ENCODE assay signal across 16 cellular contexts in genomic region chr9:107539427-107540154, GRCh38. TPM values are rescaled to one million over a fixed set of nuclear protein-coding genes. Genes with fewer than 3 reads are reported as not detected.
DNase-seq lines count a peak whose midpoint lies in the region; ATAC-seq and TF ChIP-seq lines count a peak whose summit lies in the region.
"Had no signal": no experiment of that assay in that cellular context is flagged by ENCODE, and none has a peak within 500 bp of the region (broad histone marks: within the 10 kb centered on the region; RNA-seq: fewer than 3 reads in every experiment).

No MANE protein-coding gene starts in this region.

- CTCF ChIA-PET in HEK293T (lab: Yijun Ruan, JAX) = no interaction called here

- peak; percentile 12 for DNase-seq in HEK293T (ENCODE audit: extremely low spot score)
- peak; percentile 75 for DNase-seq in right atrium auricular region (ENCODE audit: low spot score)
- peak; percentile 19 to 62 for DNase-seq in gastrocnemius medialis
- no peak for DNase-seq in activated CD4-positive, alpha-beta T cell treated with anti-CD3 and anti-CD28 coated beads for 1 hour
- no peak for DNase-seq in hippocampal formation (lab: John Stamatoyannopoulos, UW)
- DNase-seq in dorsolateral prefrontal cortex = no peak
- DNase-seq: activated naive CD4-positive, alpha-beta T cell treated with anti-CD3 and anti-CD28 coated beads, Interleukin-2, amount 50 U/mL, for 16 hours; C1 segment of cervical spinal cord; DMS79 treated with DMSO at 0.1 percent for 48 hours; foreskin melanocyte; Kasumi-1; kidney glomerular epithelial cell; ovary; stimulated activated CD4-positive, alpha-beta T cell treated with anti-CD3 and anti-CD28 coated beads, Interleukin-12 subunit alpha, Interleukin-12 subunit beta, amount 100 ng/mL, for 4 hours had no signal

- H3K4me1 ChIP-seq in right atrium auricular region = no peaks in the 10 kb centered on the region
- H3K4me1 ChIP-seq in gastrocnemius medialis = no peaks in the 10 kb centered on the region

- H3K9me3 ChIP-seq in right atrium auricular region (no peaks in the 10 kb centered on the region), gastrocnemius medialis (no peaks in the 10 kb centered on the region)
- H3K9me3 ChIP-seq: ovary had no signal

- intact Hi-C loops in gastrocnemius medialis (cut with DNase I; ENCODE audit: low total_unique reads) (no loop called here), dorsolateral prefrontal cortex (cut with DNase I) (no loop called here)

- peak; percentile 85 to 86 for ATAC-seq in gastrocnemius medialis

- TF ChIP-seq CTCF in VCaP (conservative IDR thresholded peaks at IDR 0.05) (0 out of 2 replicates have a peak, but pooled peaks have one; percentile 9), right atrium auricular region (IDR thresholded peaks at IDR 0.05) (no peak), gastrocnemius medialis (IDR thresholded peaks at IDR 0.05 in 4 of 5, conservative IDR thresholded peaks at IDR 0.05 in 1 of 5) (no peak), dorsolateral prefrontal cortex (IDR thresholded peaks at IDR 0.05 in 54 of 56, conservative IDR thresholded peaks at IDR 0.05 in 2 of 56; ENCODE audit: low read depth in 1 of 56, partially characterized antibody in 56 of 56) (no peak)

- H3K4me3 ChIP-seq in right atrium auricular region (no peak overlapping the region), gastrocnemius medialis (no peak overlapping the region), dorsolateral prefrontal cortex (no peak overlapping the region)
- H3K4me3 ChIP-seq: ovary had no signal

- H3K27ac ChIP-seq in VCaP (no peak overlapping the region), right atrium auricular region (no peak overlapping the region), gastrocnemius medialis (peak overlapping the region in 1 of 4 donors; percentile 47), dorsolateral prefrontal cortex (no peak overlapping the region)
- H3K27ac ChIP-seq: ovary, RWPE1 had no signal

- no peak for TF ChIP-seq POLR2A in gastrocnemius medialis (IDR thresholded peaks at IDR 0.05)

- H3K36me3 ChIP-seq in right atrium auricular region (no peaks in the 10 kb centered on the region), gastrocnemius medialis (no peaks in the 10 kb centered on the region)
- H3K36me3 ChIP-seq: ovary had no signal

- POLR2A ChIA-PET in HEK293T (lab: Yijun Ruan, JAX) = no interaction called here

- in situ Hi-C loops in gastrocnemius medialis (cut with MboI; ENCODE audit: low sequenced_read_pairs in 4 of 4) = no loop called here

- no peaks in the 10 kb centered on the region for H3K27me3 ChIP-seq in right atrium auricular region
- no peaks in the 10 kb centered on the region for H3K27me3 ChIP-seq in gastrocnemius medialis
- H3K27me3 ChIP-seq in dorsolateral prefrontal cortex = no peaks in the 10 kb centered on the region
- H3K27me3 ChIP-seq: ovary had no signal

TF ChIP-seq in HEK293T, 16 proteins besides CTCF, POLR2A, EP300 and RAD21:
- TF ChIP-seq LEF1 (IDR thresholded peaks at IDR 0.05; ENCODE audit: borderline replicate concordance) (no peak), HDGF (IDR thresholded peaks at IDR 0.05; ENCODE audit: borderline replicate concordance) (no peak), BHLHE40 (IDR thresholded peaks at IDR 0.05; ENCODE audit: borderline replicate concordance) (no peak), ZNF384 (IDR thresholded peaks at IDR 0.05) (no peak), FOXK2 (IDR thresholded peaks at IDR 0.05) (no peak), FOXA1 (IDR thresholded peaks at IDR 0.05) (no peak), PKNOX1 (IDR thresholded peaks at IDR 0.05) (no peak), SUZ12 (IDR thresholded peaks at IDR 0.05) (no peak), L3MBTL2 (conservative IDR thresholded peaks at IDR 0.05) (no peak), FOXM1 (IDR thresholded peaks at IDR 0.05; ENCODE audit: borderline replicate concordance) (no peak), TARDBP (IDR thresholded peaks at IDR 0.05) (no peak), ELF4 (IDR thresholded peaks at IDR 0.05) (no peak), CTBP1 (IDR thresholded peaks at IDR 0.05; ENCODE audit: borderline replicate concordance) (no peak), ARNT (IDR thresholded peaks at IDR 0.05) (no peak), NFRKB (IDR thresholded peaks at IDR 0.05) (no peak), SP1 (IDR thresholded peaks at IDR 0.05) (no peak)

RNA-seq across cellular contexts. Expression of gene KLF4, which starts 50.0 kb away (rescaled TPM):
- total RNA-seq in right atrium auricular region = 10 to 100 TPM; 62.9 to 95.5 TPM
- 10 to 100 TPM; 15.7 to 62.6 (median 32.4) TPM for total RNA-seq in gastrocnemius medialis
- 10 to 100 TPM in 43 of 120 experiments, 1 to 10 TPM in 77; 1.7 to 32.7 (median 8.3) TPM for total RNA-seq in dorsolateral prefrontal cortex

Comparison
In these comparisons a context has a peak if more than half of its experiments do, and no peak if none do; other contexts are left out.
1. DNase-seq: peak in HEK293T (single experiment), right atrium auricular region (single experiment) and gastrocnemius medialis (2 of 2); none in activated CD4-positive, alpha-beta T cell treated with anti-CD3 and anti-CD28 coated beads for 1 hour (single experiment), hippocampal formation (0 of 2) and dorsolateral prefrontal cortex (0 of 10).